8 cellular contexts compared by ENCODE assay signal in genomic region chr3:106332884-106333283, GRCh38.
DNase-seq lines count a peak whose midpoint lies in the region; FAIRE-seq and TF ChIP-seq lines count a peak whose summit lies in the region.

No MANE protein-coding gene starts in this region.

- H3K36me3 ChIP-seq in kidney epithelial cell (ENCODE audit: control insufficient read depth, insufficient read depth, low read length), result no peaks in the 10 kb centered on the region
- no peaks in the 10 kb centered on the region for H3K36me3 ChIP-seq in smooth muscle cell (ENCODE audit: low read depth)

- H3K4me1 ChIP-seq in smooth muscle cell (ENCODE audit: low read depth), result peaks cover 11% of the 10 kb centered on the region

- no peaks in the 10 kb centered on the region for H3K79me2 ChIP-seq in smooth muscle cell (ENCODE audit: low read depth)

- no peaks in the 10 kb centered on the region for H3F3A ChIP-seq in smooth muscle cell (ENCODE audit: low read depth)

- TF ChIP-seq POLR2A in H54 (IDR thresholded peaks at IDR 0.05; ENCODE audit: low read depth, low read length), result no peak

- H2AFZ ChIP-seq in smooth muscle cell (ENCODE audit: low read depth), result no peak overlapping the region

- intact Hi-C loops in dorsolateral prefrontal cortex (cut with DNase I), result no loop called here

- H3K4me3 ChIP-seq in GM12864 (ENCODE audit: low read depth, low read length), result no peak overlapping the region
- H3K4me3 ChIP-seq in kidney epithelial cell (ENCODE audit: low read depth, low read length), result no peak overlapping the region
- no peak overlapping the region for H3K4me3 ChIP-seq in smooth muscle cell
- no peak overlapping the region for H3K4me3 ChIP-seq in dorsolateral prefrontal cortex

- H3K9ac ChIP-seq in smooth muscle cell (ENCODE audit: low read depth), result no peak overlapping the region

- no peaks in the 10 kb centered on the region for H4K20me1 ChIP-seq in smooth muscle cell (ENCODE audit: low read depth)

- H3K27ac ChIP-seq in smooth muscle cell (ENCODE audit: low read depth) (no peak overlapping the region), dorsolateral prefrontal cortex (no peak overlapping the region)

- H3K27me3 ChIP-seq in kidney epithelial cell (ENCODE audit: control insufficient read depth, insufficient read depth, low read length), result no peaks in the 10 kb centered on the region
- H3K27me3 ChIP-seq in smooth muscle cell (ENCODE audit: low read depth), result no peaks in the 10 kb centered on the region
- H3K27me3 ChIP-seq in dorsolateral prefrontal cortex, result no peaks in the 10 kb centered on the region

- peak; percentile 21 for TF ChIP-seq CTCF in GM12864 (IDR thresholded peaks at IDR 0.05; ENCODE audit: low read depth, low read length, missing control alignments)
- TF ChIP-seq CTCF in kidney epithelial cell (IDR thresholded peaks at IDR 0.05; ENCODE audit: insufficient read depth, low read length, poor library complexity, severe bottlenecking), result peak; percentile 45
- no peak for TF ChIP-seq CTCF in smooth muscle cell (IDR thresholded peaks at IDR 0.05; ENCODE audit: borderline replicate concordance, insufficient read depth, poor library complexity, severe bottlenecking)
- TF ChIP-seq CTCF in dorsolateral prefrontal cortex (IDR thresholded peaks at IDR 0.05 in 54 of 56, conservative IDR thresholded peaks at IDR 0.05 in 2 of 56; ENCODE audit: low read depth in 1 of 56, partially characterized antibody in 56 of 56), result no peak

- peak; percentile 36 for DNase-seq in GM12864 (ENCODE audit: low read depth)
- no peak for DNase-seq in H54 (ENCODE audit: insufficient read length, low spot score)
- DNase-seq in SW480 (ENCODE audit: low spot score), result peak; percentile 27
- peak; percentile 85 for DNase-seq in kidney epithelial cell (ENCODE audit: low read depth)
- no peak for DNase-seq in smooth muscle cell (lab: John Stamatoyannopoulos, UW; ENCODE audit: unreplicated experiment)
- DNase-seq in HCEC 1CT, result no peak
- no peak for DNase-seq in 8988T
- no peak for DNase-seq in dorsolateral prefrontal cortex

- no peaks in the 10 kb centered on the region for H3K9me3 ChIP-seq in smooth muscle cell (replicated peaks; ENCODE audit: low read depth)

- no peak overlapping the region for H3K4me2 ChIP-seq in smooth muscle cell

- WGBS in smooth muscle cell (ENCODE audit: low lambda C conversion rate), result 82% methylated on average over 2 of the region's 2 CpGs

- FAIRE-seq in H54 (lab: Jason Lieb, UNC), result peak; percentile 85

Comparison
In these comparisons a context has a peak if more than half of its experiments do, and no peak if none do; other contexts are left out.
1. DNase-seq: peak in GM12864 (single experiment), SW480 (single experiment) and kidney epithelial cell (single experiment); none in H54 (single experiment), smooth muscle cell (single experiment), HCEC 1CT (single experiment), 8988T (single experiment) and dorsolateral prefrontal cortex (0 of 10).
2. CTCF ChIP-seq: peak in GM12864 (single experiment) and kidney epithelial cell (single experiment); none in smooth muscle cell (single experiment) and dorsolateral prefrontal cortex (0 of 56).